Comparison of ENCODE assay signal across 1 cellular context in the genomic region with DNA sequence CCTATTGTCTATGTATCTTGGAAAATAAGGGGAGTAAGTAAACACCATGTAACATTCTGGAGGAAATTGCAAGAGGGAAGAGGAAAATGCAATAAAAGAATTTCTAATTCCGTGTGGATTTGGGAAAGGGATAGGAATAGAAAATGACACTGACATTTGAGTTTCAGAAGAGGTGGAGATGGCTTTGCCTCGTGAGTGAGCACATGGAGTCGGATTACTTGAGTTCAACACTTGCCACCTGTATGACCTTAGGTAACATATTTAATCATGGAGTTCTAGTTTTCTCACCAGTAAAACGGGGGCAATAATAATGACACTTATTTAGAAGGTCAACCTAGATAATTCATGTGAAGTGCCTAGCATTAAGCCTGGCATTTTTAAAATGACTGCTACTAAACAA.
TF ChIP-seq lines count a peak whose summit lies in the region.

No MANE protein-coding gene starts in this region.

TF ChIP-seq in HepG2, 621 proteins besides CTCF, POLR2A, EP300 and RAD21:
- TF ChIP-seq SMAD3 (CRISPR knock-in tag; IDR thresholded peaks at IDR 0.05), result no peak
- 0 out of 2 replicates have a peak, but pooled peaks have one; percentile 17 for TF ChIP-seq GATAD2A (CRISPR knock-in tag; IDR thresholded peaks at IDR 0.05)
- TF ChIP-seq ZNF704 (CRISPR knock-in tag; IDR thresholded peaks at IDR 0.05; ENCODE audit: borderline replicate concordance), result no peak
- peak; percentile 40; the same call in 1 of the 2 replicates for TF ChIP-seq SIX1 (CRISPR knock-in tag; IDR thresholded peaks at IDR 0.05; ENCODE audit: borderline replicate concordance)
- no peak for TF ChIP-seq FUBP1 (CRISPR knock-in tag; IDR thresholded peaks at IDR 0.05; ENCODE audit: borderline replicate concordance)
- TF ChIP-seq ZNF616 (CRISPR knock-in tag; IDR thresholded peaks at IDR 0.05; ENCODE audit: low read depth), result no peak
- TF ChIP-seq NFRKB (IDR thresholded peaks at IDR 0.05), result no peak
- TF ChIP-seq, protein P1, sequence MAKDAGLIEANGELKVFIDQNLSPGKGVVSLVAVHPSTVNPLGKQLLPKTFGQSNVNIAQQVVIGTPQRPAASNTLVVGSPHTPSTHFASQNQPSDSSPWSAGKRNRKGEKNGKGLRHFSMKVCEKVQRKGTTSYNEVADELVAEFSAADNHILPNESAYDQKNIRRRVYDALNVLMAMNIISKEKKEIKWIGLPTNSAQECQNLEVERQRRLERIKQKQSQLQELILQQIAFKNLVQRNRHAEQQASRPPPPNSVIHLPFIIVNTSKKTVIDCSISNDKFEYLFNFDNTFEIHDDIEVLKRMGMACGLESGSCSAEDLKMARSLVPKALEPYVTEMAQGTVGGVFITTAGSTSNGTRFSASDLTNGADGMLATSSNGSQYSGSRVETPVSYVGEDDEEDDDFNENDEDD (CRISPR knock-in tag; IDR thresholded peaks at IDR 0.05; ENCODE audit: borderline replicate concordance), result 0 out of 2 replicates have a peak, but pooled peaks have one; percentile 10
- TF ChIP-seq SIX4 (CRISPR knock-in tag; IDR thresholded peaks at IDR 0.05), result peak; percentile 67; the same call in 1 of the 2 replicates
- 0 out of 2 replicates have a peak, but pooled peaks have one; percentile 41 for TF ChIP-seq MAX (IDR thresholded peaks at IDR 0.05)
